In genomic region chr7:34070486-34071323, GRCh38 we compare ENCODE assay signal across 21 cellular contexts.
DNase-seq lines count a peak whose midpoint lies in the region; ATAC-seq, FAIRE-seq and TF ChIP-seq lines count a peak whose summit lies in the region.
"Had no signal": no experiment of that assay in that cellular context is flagged by ENCODE, and none has a peak within 500 bp of the region (broad histone marks: within the 10 kb centered on the region; RNA-seq: fewer than 3 reads in every experiment).

No MANE protein-coding gene starts in this region.

- H3K27me3 ChIP-seq in A673 (replicated peaks; ENCODE audit: insufficient read depth, low read depth, low read length, poor library complexity) (no peaks in the 10 kb centered on the region), brain microvascular endothelial cell (replicated peaks) (no peaks in the 10 kb centered on the region), left lung (no peaks in the 10 kb centered on the region)
- H3K27me3 ChIP-seq: gastroesophageal sphincter, upper lobe of right lung had no signal

- TF ChIP-seq CTCF in A673 (conservative IDR thresholded peaks at IDR 0.05; ENCODE audit: low read depth, low read length) (no peak), HEK293 (tag by site-specific recombination; IDR thresholded peaks at IDR 0.05) (no peak), brain microvascular endothelial cell (IDR thresholded peaks at IDR 0.05; ENCODE audit: low read depth, low read length, missing control alignments) (no peak), left lung (IDR thresholded peaks at IDR 0.05) (no peak), D721Med (IDR thresholded peaks at IDR 0.05; ENCODE audit: insufficient read depth, missing control alignments) (no peak)

- H3K9me3 ChIP-seq in A673 (ENCODE audit: low read depth, low read length, poor library complexity, severe bottlenecking) (peaks cover 5% of the 10 kb centered on the region), HEK293 (ENCODE audit: control insufficient read depth, insufficient read depth, low read depth, low read length) (no peaks in the 10 kb centered on the region), left lung (no peaks in the 10 kb centered on the region)
- H3K9me3 ChIP-seq: prostate gland, upper lobe of right lung had no signal

- H3K27ac ChIP-seq in A673 (ENCODE audit: low read depth, low read length, poor library complexity, severe bottlenecking) (peak overlapping the region; percentile 84), HEK293 (ENCODE audit: extremely low read depth, low read depth, low read length) (no peak overlapping the region), brain microvascular endothelial cell (peak overlapping the region; percentile 93), left lung (no peak overlapping the region)
- H3K27ac ChIP-seq: gastroesophageal sphincter, prostate gland, upper lobe of right lung had no signal

- H3K4me3 ChIP-seq in A673 (ENCODE audit: low read depth, low read length, poor library complexity, severe bottlenecking), result no peak overlapping the region
- no peak overlapping the region for H3K4me3 ChIP-seq in HEK293 (ENCODE audit: low read depth, low read length)
- H3K4me3 ChIP-seq in brain microvascular endothelial cell (ENCODE audit: low read depth, low read length), result no peak overlapping the region
- H3K4me3 ChIP-seq in left lung, result no peak overlapping the region
- H3K4me3 ChIP-seq: gastroesophageal sphincter, prostate gland, upper lobe of right lung had no signal

- BruUV-seq in A673 (replicated peaks; lab: Mats Ljungman, UMichigan), result TSS peak; percentile 40

- peaks cover 4% of the 10 kb centered on the region for H3K36me3 ChIP-seq in A673 (ENCODE audit: insufficient read depth, low read length, poor library complexity, severe bottlenecking)
- H3K36me3 ChIP-seq in HEK293 (ENCODE audit: control insufficient read depth in 2 of 2, insufficient read depth in 1 of 2, low read length in 2 of 2), result no peaks in the 10 kb centered on the region
- no peaks in the 10 kb centered on the region for H3K36me3 ChIP-seq in brain microvascular endothelial cell (replicated peaks)
- no peaks in the 10 kb centered on the region for H3K36me3 ChIP-seq in left lung
- H3K36me3 ChIP-seq: gastroesophageal sphincter, prostate gland, upper lobe of right lung had no signal

- in situ Hi-C loops in brain microvascular endothelial cell (cut with HindIII; ENCODE audit: low pct_ligation_motif_present, low sequenced_read_pairs), result no loop called here

- no peak for FAIRE-seq in D721Med (lab: Jason Lieb, UNC)
- FAIRE-seq: RCC 7860 had no signal

- peak; percentile 4 for ATAC-seq in left lung
- ATAC-seq: gastroesophageal sphincter; naive thymus-derived CD8-positive, alpha-beta T cell had no signal

- POLR2A ChIA-PET in A673 (lab: Charles Lee; ENCODE audit: low non-redundant PET) (interaction anchor here (0.8 kb wide), 1 partner anchor 11 kb away, joined by 4 read pairs; no protein-coding TSS in a partner anchor), HEK293 (lab: Yijun Ruan, JAX) (no interaction called here)

- DNase-seq in A673 (ENCODE audit: low spot score), result peak; percentile 90
- DNase-seq in brain microvascular endothelial cell, result peak; percentile 67
- no peak for DNase-seq in left lung
- no peak for DNase-seq in DMS 273 (lab: John Stamatoyannopoulos, UW; ENCODE audit: unreplicated experiment)
- no peak for DNase-seq in dermis blood vessel endothelial cell
- DNase-seq in D721Med (ENCODE audit: insufficient read length, low spot score), result no peak
- no peak for DNase-seq in NOMO-1 (lab: John Stamatoyannopoulos, UW; ENCODE audit: unreplicated experiment in 2 of 2)
- DNase-seq: activated CD4-positive, alpha-beta T cell treated with anti-CD3 and anti-CD28 coated beads, Interleukin-2, amount 50 U/mL, for 1 hour; activated T-cell treated with anti-CD3 and anti-CD28 coated beads, Interleukin-2, amount 50 U/mL, for 1 hour; endodermal cell; GF-D8; MV-4-11; naive thymus-derived CD8-positive, alpha-beta T cell; NCI-H2029 treated with DMSO at 0.1 percent for 48 hours; NCI-H526; stimulated activated naive CD8-positive, alpha-beta T cell treated with anti-CD3 and anti-CD28 coated beads, Interleukin-15, Interleukin-2, amounts not matched to agents 100 U/mL and 50 U/mL, for 24 hours; upper lobe of right lung had no signal

- intact Hi-C loops in A673 (cut with micrococcal nuclease; ENCODE audit: unreplicated experiment), result no loop called here
- intact Hi-C loops in left lung (cut with DNase I), result no loop called here

- H3K4me1 ChIP-seq in A673 (ENCODE audit: insufficient read depth, low read length, poor library complexity, severe bottlenecking), result peaks cover 73% of the 10 kb centered on the region
- peaks cover 30% of the 10 kb centered on the region for H3K4me1 ChIP-seq in HEK293 (ENCODE audit: control insufficient read depth, insufficient read depth, low read length)
- peaks cover 0 to 4% of the 10 kb centered on the region in 2 donors for H3K4me1 ChIP-seq in left lung
- H3K4me1 ChIP-seq: prostate gland had no signal

- CTCF ChIA-PET in A673 (lab: Charles Lee) (interaction anchor here (0.6 to 1.5 kb wide), 4 partner anchors 8 to 827 kb away, joined by 3 to 5 read pairs (median 4); no protein-coding TSS in a partner anchor), HEK293 (lab: Yijun Ruan, JAX) (interaction anchor here (0.6 to 1.9 kb wide), 7 partner anchors 14 to 310 kb away, joined by 3 to 8 read pairs (median 3); no protein-coding TSS in a partner anchor)

TF ChIP-seq in HEK293, 187 proteins besides CTCF, POLR2A, EP300 and RAD21:
- TF ChIP-seq ZBTB20 (tag by site-specific recombination; IDR thresholded peaks at IDR 0.05) (peak; percentile 57; the same call in 1 of the 2 replicates), ZNF518A (tag by site-specific recombination; conservative IDR thresholded peaks at IDR 0.05; ENCODE audit: low read depth) (no peak)
TF ChIP-seq in HEK293: peak in this region for 1.

Comparison
In these comparisons a context has a peak if more than half of its experiments do, and no peak if none do; other contexts are left out.
1. DNase-seq: peak in A673 (single experiment) and brain microvascular endothelial cell (single experiment); none in left lung (0 of 2), DMS 273 (single experiment), dermis blood vessel endothelial cell (single experiment), D721Med (single experiment) and NOMO-1 (0 of 2).
2. H3K27ac ChIP-seq: peak in A673 (single experiment) and brain microvascular endothelial cell (single experiment); none in HEK293 (single experiment) and left lung (0 of 2).